Comparison of ENCODE assay signal across 23 cellular contexts in the genomic region with DNA sequence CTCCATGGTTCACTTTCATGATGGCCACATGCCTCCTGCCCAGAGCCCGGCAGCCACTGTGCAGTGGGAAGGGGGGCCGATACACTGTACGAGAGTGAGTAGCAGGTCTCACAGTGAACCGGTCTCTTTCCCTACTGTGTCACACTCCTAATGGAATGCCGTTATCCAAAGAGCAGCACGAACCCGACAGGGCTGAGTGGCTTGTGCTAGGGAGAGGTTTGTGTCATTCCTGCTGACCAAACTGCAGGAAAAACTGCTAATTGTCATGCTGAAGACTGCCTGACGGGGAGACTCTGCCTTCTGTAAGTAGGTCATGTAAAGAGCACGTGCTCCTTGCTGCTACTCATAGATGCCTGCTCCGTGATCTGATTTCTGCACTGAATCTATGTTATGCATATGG.
DNase-seq lines count a peak whose midpoint lies in the region; ATAC-seq, FAIRE-seq and TF ChIP-seq lines count a peak whose summit lies in the region.
"Had no signal": no experiment of that assay in that cellular context is flagged by ENCODE, and none has a peak within 500 bp of the region (broad histone marks: within the 10 kb centered on the region; RNA-seq: fewer than 3 reads in every experiment).

No MANE protein-coding gene starts in this region.

- H3K36me3 ChIP-seq in mesendoderm (ENCODE audit: control insufficient read depth, insufficient read depth, low read length) (no peaks in the 10 kb centered on the region), HAP-1 (replicated peaks) (no peaks in the 10 kb centered on the region)
- H3K36me3 ChIP-seq: thoracic aorta had no signal

- H4K8ac ChIP-seq in mesendoderm (ENCODE audit: low read depth, low read length): no peak overlapping the region

- H3K27me3 ChIP-seq in mesendoderm (ENCODE audit: insufficient read depth, low read length, poor library complexity): no peaks in the 10 kb centered on the region
- 0 out of 2 replicates have a peak, but pooled peaks cover 2% of the 10 kb centered on the region for H3K27me3 ChIP-seq in HAP-1 (ENCODE audit: low read depth)

- FAIRE-seq in GM12891 (lab: Jason Lieb, UNC): no peak
- FAIRE-seq: D721Med, GM12878, HTR-8/SVneo had no signal

- no peak overlapping the region for H4K5ac ChIP-seq in mesendoderm (ENCODE audit: low read length)

- no peak for TF ChIP-seq POLR2A in GM12891 (IDR thresholded peaks at IDR 0.05; ENCODE audit: low read depth, low read length)

- no peak overlapping the region for H3K4me2 ChIP-seq in mesendoderm (ENCODE audit: low read length)

- no peak for DNase-seq in left cardiac atrium
- DNase-seq in Right ventricle myocardium inferior (ENCODE audit: missing footprints): no peak
- peak; percentile 3 for DNase-seq in glomerular visceral epithelial cell (ENCODE audit: extremely low spot score)
- DNase-seq in mesendoderm: peak; percentile 68
- DNase-seq in activated T-cell treated with anti-CD3 and anti-CD28 coated beads, Interleukin-2, amount 50 U/mL, for 48 hours: no peak
- DNase-seq in NCI-H446 (lab: John Stamatoyannopoulos, UW): no peak
- DNase-seq in GM12891 (ENCODE audit: insufficient read length, low spot score): no peak
- DNase-seq in HAP-1 (ENCODE audit: low spot score in 2 of 2): no peak
- DNase-seq: 8988T; activated CD4-positive, alpha-beta T cell treated with anti-CD3 and anti-CD28 coated beads for 48 hours; cortex of kidney; foreskin melanocyte; GDM1; naive thymus-derived CD4-positive, alpha-beta T cell; NCI-H1436 treated with DMSO at 0.1 percent for 48 hours had no signal

- H3K18ac ChIP-seq in mesendoderm (ENCODE audit: low read length): no peak overlapping the region

- WGBS in mesendoderm (ENCODE audit: extremely low coverage, insufficient coverage, low lambda C conversion rate): no CpG with 5 or more reads among the region's 10 CpGs

- H3K56ac ChIP-seq in mesendoderm (ENCODE audit: low read length): no peak overlapping the region

- no peaks in the 10 kb centered on the region for H3K79me1 ChIP-seq in mesendoderm (ENCODE audit: low read length)

- no peak overlapping the region for H2AK5ac ChIP-seq in mesendoderm (ENCODE audit: low read length)

- in situ Hi-C loops in HAP-1 (cut with MboI; ENCODE audit: low sequenced_read_pairs): no loop called here

- H3K9me3 ChIP-seq in HAP-1: no peaks in the 10 kb centered on the region
- H3K9me3 ChIP-seq: thoracic aorta had no signal

- no peak overlapping the region for H2BK5ac ChIP-seq in mesendoderm (ENCODE audit: low read length)

- intact Hi-C loops in left cardiac atrium (cut with DNase I): no loop called here
- intact Hi-C loops in Right ventricle myocardium inferior (cut with DNase I): no loop called here

- ATAC-seq in left cardiac atrium (peak; percentile 41 to 62), Right ventricle myocardium inferior (no peak)
- ATAC-seq: GM12878; naive thymus-derived CD4-positive, alpha-beta T cell; Panc1 had no signal

- no peak overlapping the region for H3K23ac ChIP-seq in mesendoderm (ENCODE audit: low read length)

- no peak overlapping the region for H3K9ac ChIP-seq in mesendoderm (ENCODE audit: low read length)

- H3K4me3 ChIP-seq in mesendoderm (ENCODE audit: low read length) (no peak overlapping the region), HAP-1 (no peak overlapping the region)
- H3K4me3 ChIP-seq: GM12878, lung, SK-N-MC, thoracic aorta had no signal

- no peaks in the 10 kb centered on the region for H3K79me2 ChIP-seq in mesendoderm (ENCODE audit: control insufficient read depth, insufficient read depth, low read length)

- H2BK120ac ChIP-seq in mesendoderm (ENCODE audit: low read depth, low read length): no peak overlapping the region

- no peak overlapping the region for H3K27ac ChIP-seq in mesendoderm (ENCODE audit: low read depth, low read length)
- H3K27ac ChIP-seq: epithelial cell of prostate, SK-N-MC, thoracic aorta had no signal

- H3K4me1 ChIP-seq in mesendoderm (ENCODE audit: control insufficient read depth, low read depth, low read length) (no peaks in the 10 kb centered on the region), HAP-1 (no peaks in the 10 kb centered on the region)

- H3K4ac ChIP-seq in mesendoderm (ENCODE audit: low read depth, low read length): no peak overlapping the region

- H2BK15ac ChIP-seq in mesendoderm (replicated peaks; ENCODE audit: low read depth): no peak overlapping the region

TF ChIP-seq in GM12891, 5 proteins besides CTCF, POLR2A, EP300 and RAD21:
- no peak for TF ChIP-seq POU2F2 (IDR thresholded peaks at IDR 0.05; ENCODE audit: low read depth, low read length)
- no peak for TF ChIP-seq PAX5 (IDR thresholded peaks at IDR 0.05; ENCODE audit: insufficient read depth, low read length, severe bottlenecking)
- TF ChIP-seq POLR2AphosphoS5 (IDR thresholded peaks at IDR 0.05; ENCODE audit: low read depth, low read length): no peak
- no peak for TF ChIP-seq TAF1 (IDR thresholded peaks at IDR 0.05; ENCODE audit: low read depth, low read length)
- TF ChIP-seq SPI1 (IDR thresholded peaks at IDR 0.05; ENCODE audit: low read depth, low read length): no peak
TF ChIP-seq in GM12891: peak in this region for 0.

Comparison
In these comparisons a context has a peak if more than half of its experiments do, and no peak if none do; other contexts are left out.
1. DNase-seq: peak in glomerular visceral epithelial cell (single experiment) and mesendoderm (single experiment); none in left cardiac atrium (single experiment), Right ventricle myocardium inferior (single experiment), activated T-cell treated with anti-CD3 and anti-CD28 coated beads, Interleukin-2, amount 50 U/mL, for 48 hours (0 of 2), NCI-H446 (0 of 2), GM12891 (single experiment) and HAP-1 (0 of 2).